ENCODE assay signal across 9 cellular contexts in the genomic region with DNA sequence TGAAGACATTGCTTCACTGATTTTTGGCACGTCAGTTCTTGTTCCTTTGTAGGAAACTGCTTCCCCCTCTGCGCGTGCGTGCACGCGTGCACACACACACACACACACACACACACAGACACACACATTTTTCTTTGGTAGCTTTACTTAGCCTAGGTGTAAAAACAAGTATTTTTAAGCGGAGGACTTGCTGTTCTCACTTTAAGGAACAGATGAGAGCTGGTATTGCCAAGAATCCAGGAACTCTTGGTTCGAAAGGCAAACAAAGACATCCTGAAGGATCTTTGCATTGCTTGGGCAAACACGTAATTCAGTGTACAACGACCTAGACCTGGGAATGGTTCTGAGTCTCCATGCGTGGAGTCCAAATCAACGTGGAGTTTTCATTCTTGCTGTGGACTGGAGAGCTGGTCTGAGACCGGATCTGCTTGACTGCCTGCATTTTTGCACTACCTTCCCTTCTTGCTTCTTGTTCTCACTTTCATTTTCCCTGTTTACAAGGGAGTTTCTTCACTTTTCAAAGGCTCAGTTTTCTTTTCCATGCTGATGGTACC. TPM values are rescaled to one million over a fixed set of nuclear protein-coding genes. Genes with fewer than 3 reads are reported as not detected.
DNase-seq lines count a peak whose midpoint lies in the region; ATAC-seq and FAIRE-seq lines count a peak whose summit lies in the region.
"Had no signal": no experiment of that assay in that cellular context is flagged by ENCODE, and none has a peak within 500 bp of the region (broad histone marks: within the 10 kb centered on the region; RNA-seq: fewer than 3 reads in every experiment).

No MANE protein-coding gene starts in this region.

- H3K9me3 ChIP-seq in CD4-positive, alpha-beta memory T cell (ENCODE audit: control insufficient read depth in 1 of 2, low read length in 2 of 2), result no peaks in the 10 kb centered on the region
- H3K9me3 ChIP-seq in T-helper 17 cell (ENCODE audit: control insufficient read depth, low read length, poor library complexity, severe bottlenecking) (no peaks in the 10 kb centered on the region), mesenchymal stem cell (ENCODE audit: control insufficient read depth, low read length) (no peaks in the 10 kb centered on the region), HAP-1 (no peaks in the 10 kb centered on the region)

- H2BK5ac ChIP-seq in mesenchymal stem cell (ENCODE audit: low read depth, low read length, poor library complexity, severe bottlenecking), result no peak overlapping the region

- no peak overlapping the region for H3K23ac ChIP-seq in mesenchymal stem cell (ENCODE audit: low read length in 2 of 2)

- no peaks in the 10 kb centered on the region for H3K27me3 ChIP-seq in CD4-positive, alpha-beta memory T cell (ENCODE audit: insufficient read depth, low read length)
- H3K27me3 ChIP-seq in mesenchymal stem cell (ENCODE audit: control insufficient read depth in 1 of 2, insufficient read depth in 1 of 2, low read length in 2 of 2) (no peaks in the 10 kb centered on the region), HAP-1 (ENCODE audit: low read depth) (no peaks in the 10 kb centered on the region)

- no peaks in the 10 kb centered on the region for H3K9me3 Mint-ChIP-seq in CD4-positive, alpha-beta memory T cell

- H3K27me3 Mint-ChIP-seq in CD4-positive, alpha-beta memory T cell, result no peaks in the 10 kb centered on the region
- no peaks in the 10 kb centered on the region for H3K27me3 Mint-ChIP-seq in T-helper 17 cell

- no peak overlapping the region for H3K4ac ChIP-seq in mesenchymal stem cell (ENCODE audit: low read depth in 1 of 2, low read length in 2 of 2)

- no peaks in the 10 kb centered on the region for H3K36me3 ChIP-seq in CD4-positive, alpha-beta memory T cell (ENCODE audit: insufficient read depth, low read length)
- H3K36me3 ChIP-seq in mesenchymal stem cell (ENCODE audit: control insufficient read depth in 1 of 2, insufficient read depth in 2 of 2, low read depth in 1 of 2, low read length in 2 of 2) (peaks cover 0 to 3% of the 10 kb centered on the region in 2 experiments), HAP-1 (replicated peaks) (no peaks in the 10 kb centered on the region; the same call in 1 of the 2 replicates)

- H3K4me3 Mint-ChIP-seq in CD4-positive, alpha-beta memory T cell, result peak overlapping the region; percentile 58 to 86 (median 75)
- H3K4me3 Mint-ChIP-seq in T-helper 17 cell, result no peak overlapping the region

- no peak overlapping the region for H2BK15ac ChIP-seq in mesenchymal stem cell (ENCODE audit: low read depth, poor library complexity, severe bottlenecking)

- H2AK5ac ChIP-seq in mesenchymal stem cell (ENCODE audit: low read length, severe bottlenecking), result no peak overlapping the region

- no peak overlapping the region for H2BK120ac ChIP-seq in mesenchymal stem cell (ENCODE audit: low read depth, low read length)

- H3K36me3 Mint-ChIP-seq in CD4-positive, alpha-beta memory T cell, result peaks cover 34 to 39% of the 10 kb centered on the region in 2 donors
- H3K36me3 Mint-ChIP-seq in T-helper 17 cell (ENCODE audit: low read depth), result peaks cover 8% of the 10 kb centered on the region

- peaks cover 10% of the 10 kb centered on the region for H3K4me1 ChIP-seq in CD4-positive, alpha-beta memory T cell (ENCODE audit: insufficient read depth, low read length)
- H3K4me1 ChIP-seq in mesenchymal stem cell (ENCODE audit: control insufficient read depth, insufficient read depth, low read depth, low read length), result peaks cover 8% of the 10 kb centered on the region
- H3K4me1 ChIP-seq in HAP-1, result no peaks in the 10 kb centered on the region

- H2BK12ac ChIP-seq in mesenchymal stem cell (ENCODE audit: low read length in 2 of 2), result no peak overlapping the region

- H2AFZ ChIP-seq in mesenchymal stem cell (ENCODE audit: low read depth, low read length), result no peak overlapping the region

- peaks cover 13 to 30% (median 21%) of the 10 kb centered on the region in 4 donors for H3K4me1 Mint-ChIP-seq in CD4-positive, alpha-beta memory T cell
- peaks cover 14% of the 10 kb centered on the region for H3K4me1 Mint-ChIP-seq in T-helper 17 cell

- peak overlapping the region in 6 of 7 donors; percentile 22 to 94 (median 78) for H3K27ac Mint-ChIP-seq in CD4-positive, alpha-beta memory T cell
- peak overlapping the region; percentile 34 for H3K27ac Mint-ChIP-seq in T-helper 17 cell

- no peak for DNase-seq in CD4-positive, alpha-beta memory T cell
- DNase-seq in T-helper 17 cell (no peak), mesenchymal stem cell (no peak), urothelium cell line (ENCODE audit: low spot score) (no peak), AG08395 (ENCODE audit: low spot score) (no peak), D341Med (ENCODE audit: low spot score) (no peak), HAP-1 (ENCODE audit: low spot score in 2 of 2) (no peak)
- DNase-seq: activated CD4-positive, CD25-positive, alpha-beta regulatory T cell treated with anti-CD3 and anti-CD28 coated beads, Interleukin-2, amount 50 U/mL, for 72 hours had no signal

- FAIRE-seq in urothelium cell line (lab: Jason Lieb, UNC), result no peak

- in situ Hi-C loops in HAP-1 (cut with MboI; ENCODE audit: low sequenced_read_pairs), result no loop called here

- H3K9ac ChIP-seq in mesenchymal stem cell (ENCODE audit: low read length), result no peak overlapping the region

- H4K8ac ChIP-seq in mesenchymal stem cell (ENCODE audit: low read length), result no peak overlapping the region

- H4K91ac ChIP-seq in mesenchymal stem cell (ENCODE audit: low read length), result no peak overlapping the region

- intact Hi-C loops in CD4-positive, alpha-beta memory T cell (cut with micrococcal nuclease), result no loop called here

- CTCF ChIA-PET in CD4-positive, alpha-beta memory T cell (lab: Charles Lee; ENCODE audit: partially characterized antibody), result interaction anchor here (1.3 to 3.2 kb wide), 3 partner anchors 27 to 34 kb away, joined by 4 to 12 read pairs (median 4); no protein-coding TSS in a partner anchor

- H3K18ac ChIP-seq in mesenchymal stem cell (ENCODE audit: low read depth in 1 of 2, low read length in 2 of 2), result no peak overlapping the region

- H3K79me1 ChIP-seq in mesenchymal stem cell (replicated peaks; ENCODE audit: low read length, poor library complexity, severe bottlenecking), result peaks cover 22% of the 10 kb centered on the region

- peak; percentile 54 for ATAC-seq in GM21390 (IDR thresholded peaks at IDR 0.05; ENCODE audit: unreplicated experiment)
- no peak for ATAC-seq in T-helper 17 cell

- 95% methylated on average over 12 of the region's 13 CpGs for WGBS in mesenchymal stem cell

- H3K4me3 ChIP-seq in CD4-positive, alpha-beta memory T cell (ENCODE audit: low read length in 2 of 2), result no peak overlapping the region
- H3K4me3 ChIP-seq in mesenchymal stem cell (ENCODE audit: insufficient read depth in 1 of 2, low read depth in 1 of 2, low read length in 2 of 2), result no peak overlapping the region
- no peak overlapping the region for H3K4me3 ChIP-seq in HAP-1

- POLR2A ChIA-PET in CD4-positive, alpha-beta memory T cell (lab: Charles Lee; ENCODE audit: partially characterized antibody), result interaction anchor here (13.9 kb wide), 1 partner anchor 28 kb away, joined by 244 read pairs; the partner anchor contains the start of gene ATP6V1G1

- no peak overlapping the region for H3K27ac ChIP-seq in CD4-positive, alpha-beta memory T cell (ENCODE audit: low read depth, low read length)
- peak overlapping the region; percentile 30 for H3K27ac ChIP-seq in mesenchymal stem cell (ENCODE audit: low read length, poor library complexity, severe bottlenecking)

- no peak overlapping the region for H3K4me2 ChIP-seq in mesenchymal stem cell (ENCODE audit: low read length, poor library complexity, severe bottlenecking)

- no peak overlapping the region for H3K14ac ChIP-seq in mesenchymal stem cell (ENCODE audit: low read length in 2 of 2)

RNA-seq across cellular contexts. Expression of gene TMEM268, which starts 8.2 kb away (rescaled TPM):
- total RNA-seq in CD4-positive, alpha-beta memory T cell, result 10 to 100 TPM; 12.6 to 13.4 TPM
- 1 to 10 TPM; 8.8 to 9.0 TPM for polyA plus RNA-seq in CD4-positive, alpha-beta memory T cell
- 10 to 100 TPM in 1 of 2 donors, 1 to 10 TPM in 1; 9.4 to 11.5 TPM for total RNA-seq in T-helper 17 cell
- 9.6 TPM for polyA plus RNA-seq in mesenchymal stem cell (2013, experiment 1 of 2)
- 9.1 TPM for polyA plus RNA-seq in mesenchymal stem cell (2013, experiment 2 of 2)

RNA-seq across cellular contexts. Expression of gene ATP6V1G1, which starts 31.7 kb away (rescaled TPM):
- 100 to 1,000 TPM; 121 TPM for total RNA-seq in CD4-positive, alpha-beta memory T cell
- polyA plus RNA-seq in CD4-positive, alpha-beta memory T cell, result 100 to 1,000 TPM; 274 to 449 TPM
- total RNA-seq in T-helper 17 cell, result 100 to 1,000 TPM; 101 to 102 TPM
- polyA plus RNA-seq in mesenchymal stem cell (2013, experiment 1 of 2), result 280 TPM
- polyA plus RNA-seq in mesenchymal stem cell (2013, experiment 2 of 2), result 328 TPM

RNA-seq across cellular contexts. Expression of gene TEX53, which starts 38.3 kb away (rescaled TPM):
- not detected for total RNA-seq in CD4-positive, alpha-beta memory T cell
- polyA plus RNA-seq in CD4-positive, alpha-beta memory T cell, result not detected
- not detected for total RNA-seq in T-helper 17 cell
- polyA plus RNA-seq in mesenchymal stem cell (2013, experiment 1 of 2), result not detected
- polyA plus RNA-seq in mesenchymal stem cell (2013, experiment 2 of 2), result not detected
